ENCODE assay signal across 8 cellular contexts in the genomic region with DNA sequence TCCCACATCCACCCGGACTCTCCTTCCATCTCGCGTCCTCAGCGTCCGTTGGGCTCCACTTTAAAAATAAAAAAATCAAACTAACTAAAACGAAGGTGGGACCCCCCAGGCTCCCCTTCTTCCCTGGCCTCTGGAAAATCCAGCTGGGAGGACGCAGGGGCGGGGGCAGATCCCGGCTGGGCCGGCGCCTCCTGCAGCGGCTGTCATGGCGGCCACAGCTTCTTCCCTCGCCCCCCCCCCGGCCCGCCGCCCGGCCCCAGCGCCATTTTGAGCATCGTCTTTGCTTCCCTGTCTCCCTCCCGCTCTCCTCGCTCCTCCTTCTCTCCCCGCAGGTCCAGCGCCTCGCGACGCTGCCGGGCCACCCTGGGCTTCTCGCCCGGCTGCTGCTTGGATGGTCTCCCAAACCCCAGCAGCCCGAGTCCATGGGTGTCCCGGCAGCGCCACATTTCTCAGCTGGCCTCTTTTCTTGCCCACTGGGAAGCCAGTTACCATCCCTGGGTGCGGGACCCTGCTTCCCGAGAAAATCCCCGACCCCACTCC. TPM values are rescaled to one million over a fixed set of nuclear protein-coding genes. Genes with fewer than 3 reads are reported as not detected.
A peak's percentile ranks its signal among the peaks of the same experiment; 100 is the strongest.
DNase-seq lines count a peak whose midpoint lies in the region; ATAC-seq and TF ChIP-seq lines count a peak whose summit lies in the region.

No MANE protein-coding gene starts in this region.

- H3K36me3 ChIP-seq in BE2C: no peaks in the 10 kb centered on the region

- DNase-seq in GM10248 (ENCODE audit: extremely low spot score): peak; percentile 58
- peak in 25 of 34 experiments; percentile 19 to 60 (median 37) for DNase-seq in T-cell
- DNase-seq in kidney glomerular epithelial cell (lab: John Stamatoyannopoulos, UW): peak; percentile 65
- DNase-seq in stimulated activated CD4-positive, alpha-beta T cell treated with anti-CD3 and anti-CD28 coated beads, Interleukin-4, amount 100 ng/mL, for 48 hours (ENCODE audit: low read depth in 2 of 2): peak; percentile 32 to 42
- no peak for DNase-seq in GOT3 (lab: John Stamatoyannopoulos, UW)
- no peak for DNase-seq in BE2C

- H3K4me1 ChIP-seq in BE2C: no peaks in the 10 kb centered on the region

- H3K27me3 Mint-ChIP-seq in T-cell (peaks cover 10 to 17% of the 10 kb centered on the region in 2 donors), brain (peaks cover 99% of the 10 kb centered on the region)

- H3K27ac Mint-ChIP-seq in T-cell (peak overlapping the region; percentile 99 to 100), brain (peak overlapping the region in 4 of 5 experiments; percentile 85 to 99 (median 98))

- POLR2A ChIA-PET in GM10248 (lab: Yijun Ruan, JAX): no interaction called here
- POLR2A ChIA-PET in T-cell (lab: Charles Lee): interaction anchor here (0.6 to 0.7 kb wide), 7 partner anchors 9 to 1174 kb away, joined by 3 to 4 read pairs (median 3); no protein-coding TSS in a partner anchor

- H3K27me3 ChIP-seq in BE2C: peaks cover 91% of the 10 kb centered on the region

- H3K4me3 Mint-ChIP-seq in T-cell (peak overlapping the region; percentile 90 to 98 (median 91)), brain (peak overlapping the region; percentile 45 to 96 (median 85))

- H3K4me3 ChIP-seq in BE2C (ENCODE audit: low read depth, low read length): no peak overlapping the region

- TF ChIP-seq CTCF in GM10248 (IDR thresholded peaks at IDR 0.05; ENCODE audit: control extremely low read depth, extremely low read depth, low read depth, missing control alignments) (no peak), brain (conservative IDR thresholded peaks at IDR 0.05) (no peak), BE2C (IDR thresholded peaks at IDR 0.05; ENCODE audit: low read depth, low read length) (no peak)

- no peaks in the 10 kb centered on the region for H3K9me3 ChIP-seq in BE2C

- CTCF ChIA-PET in GM10248 (lab: Yijun Ruan, JAX) (interaction anchor here (0.8 to 1.3 kb wide), 2 partner anchors 15 to 60 kb away, joined by 3 read pairs; no protein-coding TSS in a partner anchor), T-cell (lab: Charles Lee) (interaction anchor here (0.6 to 1.1 kb wide), 4 partner anchors 34 to 184 kb away, joined by 3 read pairs; no protein-coding TSS in a partner anchor)

- H3K4me1 Mint-ChIP-seq in T-cell (peaks cover 37 to 61% (median 44%) of the 10 kb centered on the region in 3 donors), brain (peaks cover 43% of the 10 kb centered on the region)

- H3K9me3 Mint-ChIP-seq in T-cell (no peaks in the 10 kb centered on the region), brain (peaks cover 0 to 8% (median 0%) of the 10 kb centered on the region in 5 experiments)

- peak; percentile 37 to 48 (median 44) for ATAC-seq in T-cell (replicated peaks in 1 of 4)
- no peak for ATAC-seq in GM21576 (IDR thresholded peaks at IDR 0.05; ENCODE audit: unreplicated experiment)

- peaks cover 3% of the 10 kb centered on the region for H3K36me3 Mint-ChIP-seq in T-cell
- peaks cover 3% of the 10 kb centered on the region for H3K36me3 Mint-ChIP-seq in brain

RNA-seq across cellular contexts. Expression of a gene that starts 3.3 kb away (rescaled TPM):
- total RNA-seq in T-cell: 10 to 100 TPM; 12.1 to 37.3 (median 25.6) TPM
- 168 TPM for polyA plus RNA-seq in brain (ENCODE audit: insufficient read depth, low read depth, low replicate concordance)
- not detected for polyA plus RNA-seq in BE2C (2012; ENCODE audit: insufficient read depth, insufficient read length, low read depth)

RNA-seq across cellular contexts. Expression of a gene that starts 10.8 kb away (rescaled TPM):
- not detected for total RNA-seq in T-cell
- polyA plus RNA-seq in brain (ENCODE audit: insufficient read depth, low read depth, low replicate concordance): not detected
- not detected for polyA plus RNA-seq in BE2C (2012; ENCODE audit: insufficient read depth, insufficient read length, low read depth)

RNA-seq across cellular contexts. Expression of a gene that starts 36.5 kb away (rescaled TPM):
- total RNA-seq in T-cell: 1 to 10 TPM; 1.4 to 3.7 (median 1.5) TPM
- 30.3 TPM for polyA plus RNA-seq in brain (ENCODE audit: insufficient read depth, low read depth, low replicate concordance)
- polyA plus RNA-seq in BE2C (2012; ENCODE audit: insufficient read depth, insufficient read length, low read depth): not detected

RNA-seq across cellular contexts. Expression of a gene that starts 48.4 kb away (rescaled TPM):
- total RNA-seq in T-cell: 1 to 10 TPM; 3.5 to 7.7 (median 4.2) TPM
- polyA plus RNA-seq in brain (ENCODE audit: insufficient read depth, low read depth, low replicate concordance): 41.6 TPM
- not detected for polyA plus RNA-seq in BE2C (2012; ENCODE audit: insufficient read depth, insufficient read length, low read depth)

RNA-seq across cellular contexts. Expression of a gene that starts 51.9 kb away (rescaled TPM):
- not detected for total RNA-seq in T-cell
- polyA plus RNA-seq in brain (ENCODE audit: insufficient read depth, low read depth, low replicate concordance): 234 TPM
- not detected for polyA plus RNA-seq in BE2C (2012; ENCODE audit: insufficient read depth, insufficient read length, low read depth)

Comparison
In these comparisons a context has a peak if more than half of its experiments do, and no peak if none do; other contexts are left out.
1. DNase-seq: peak in GM10248 (single experiment), T-cell (25 of 34), kidney glomerular epithelial cell (single experiment) and stimulated activated CD4-positive, alpha-beta T cell treated with anti-CD3 and anti-CD28 coated beads, Interleukin-4, amount 100 ng/mL, for 48 hours (2 of 2); none in GOT3 (single experiment) and BE2C (single experiment).